In genomic region chr2:237299897-237300296, GRCh38 we compare ENCODE assay signal across 14 cellular contexts.
DNase-seq lines count a peak whose midpoint lies in the region; ATAC-seq, FAIRE-seq and TF ChIP-seq lines count a peak whose summit lies in the region.
"Had no signal": no experiment of that assay in that cellular context is flagged by ENCODE, and none has a peak within 500 bp of the region (broad histone marks: within the 10 kb centered on the region; RNA-seq: fewer than 3 reads in every experiment).

No MANE protein-coding gene starts in this region.

- peak overlapping the region; percentile 36 for H2BK5ac ChIP-seq in mesenchymal stem cell (ENCODE audit: low read depth, low read length, poor library complexity, severe bottlenecking)

- no peak for ATAC-seq in right lobe of liver
- no peak for ATAC-seq in HG03432 (IDR thresholded peaks at IDR 0.05; ENCODE audit: unreplicated experiment)

- H3K4me1 ChIP-seq in mesenchymal stem cell (ENCODE audit: control insufficient read depth, insufficient read depth, low read depth, low read length) (peaks cover 24% of the 10 kb centered on the region), HAP-1 (no peaks in the 10 kb centered on the region), right lobe of liver (no peaks in the 10 kb centered on the region)

- POLR2A ChIA-PET in AG04450 (lab: Yijun Ruan, JAX): interaction anchor here (0.7 to 1.8 kb wide), 8 partner anchors 8 to 143 kb away, joined by 3 to 5 read pairs (median 3); no protein-coding TSS in a partner anchor

- H3K27me3 ChIP-seq in AG04450 (ENCODE audit: control insufficient read depth, insufficient read depth, low read length): no peaks in the 10 kb centered on the region
- no peaks in the 10 kb centered on the region for H3K27me3 ChIP-seq in mesenchymal stem cell (ENCODE audit: control insufficient read depth in 1 of 2, insufficient read depth in 1 of 2, low read length in 2 of 2)
- H3K27me3 ChIP-seq in HAP-1 (ENCODE audit: low read depth): no peaks in the 10 kb centered on the region
- H3K27me3 ChIP-seq in right lobe of liver: no peaks in the 10 kb centered on the region
- H3K27me3 ChIP-seq: right atrium auricular region had no signal

- H2AK5ac ChIP-seq in mesenchymal stem cell (ENCODE audit: low read length, severe bottlenecking): peak overlapping the region; percentile 52

- peak overlapping the region; percentile 55 to 67 for H3K18ac ChIP-seq in mesenchymal stem cell (ENCODE audit: low read depth in 1 of 2, low read length in 2 of 2)

- H3K9me3 ChIP-seq in AG04450 (ENCODE audit: control insufficient read depth, insufficient read depth, low read length) (peaks cover 8% of the 10 kb centered on the region), mesenchymal stem cell (ENCODE audit: control insufficient read depth, low read length) (peaks cover 4% of the 10 kb centered on the region), HAP-1 (no peaks in the 10 kb centered on the region; the same call in 1 of the 2 replicates), right lobe of liver (no peaks in the 10 kb centered on the region)
- H3K9me3 ChIP-seq: right atrium auricular region had no signal

- no peak overlapping the region for H3K4me3 ChIP-seq in AG04450 (ENCODE audit: low read depth, low read length)
- no peak overlapping the region for H3K4me3 ChIP-seq in astrocyte of the cerebellum (ENCODE audit: low read depth, low read length)
- no peak overlapping the region for H3K4me3 ChIP-seq in mesenchymal stem cell (ENCODE audit: insufficient read depth in 1 of 2, low read depth in 1 of 2, low read length in 2 of 2)
- no peak overlapping the region for H3K4me3 ChIP-seq in HAP-1
- no peak overlapping the region for H3K4me3 ChIP-seq in right lobe of liver
- H3K4me3 ChIP-seq: dorsolateral prefrontal cortex, right atrium auricular region had no signal

- intact Hi-C loops in right lobe of liver (cut with DNase I): no loop called here

- no peak overlapping the region for H3K4me2 ChIP-seq in mesenchymal stem cell (ENCODE audit: low read length, poor library complexity, severe bottlenecking)

- H2BK15ac ChIP-seq in mesenchymal stem cell (ENCODE audit: low read depth, poor library complexity, severe bottlenecking): no peak overlapping the region

- no peak for TF ChIP-seq CTCF in AG04450 (IDR thresholded peaks at IDR 0.05; ENCODE audit: low read depth, low read length)
- TF ChIP-seq CTCF in astrocyte of the cerebellum (IDR thresholded peaks at IDR 0.05; ENCODE audit: low read depth, low read length, missing control alignments): no peak
- no peak for TF ChIP-seq CTCF in right lobe of liver (IDR thresholded peaks at IDR 0.05)

- no peak overlapping the region for H3K14ac ChIP-seq in mesenchymal stem cell (ENCODE audit: low read length in 2 of 2)

- WGBS in mesenchymal stem cell: no CpG with 5 or more reads among the region's 3 CpGs
- WGBS in right lobe of liver (ENCODE audit: insufficient coverage, low coverage, low lambda C conversion rate, missing lambda C conversion rate): 53% methylated on average over 2 of the region's 3 CpGs

- no peak overlapping the region for H2BK120ac ChIP-seq in mesenchymal stem cell (ENCODE audit: low read depth, low read length)

- peak overlapping the region; percentile 85 for H4K91ac ChIP-seq in mesenchymal stem cell (ENCODE audit: low read length)

- FAIRE-seq in HTR-8/SVneo (lab: Jason Lieb, UNC): no peak
- FAIRE-seq: GM18507 had no signal

- peak overlapping the region; percentile 16 to 85 for H3K4ac ChIP-seq in mesenchymal stem cell (ENCODE audit: low read depth in 1 of 2, low read length in 2 of 2)

- no peak overlapping the region for H4K8ac ChIP-seq in mesenchymal stem cell (ENCODE audit: low read length)

- H3K27ac ChIP-seq in AG04450 (ENCODE audit: low read depth, low read length) (peak overlapping the region; percentile 77), mesenchymal stem cell (ENCODE audit: low read length, poor library complexity, severe bottlenecking) (peak overlapping the region; percentile 90), right lobe of liver (no peak overlapping the region)
- H3K27ac ChIP-seq: dorsolateral prefrontal cortex had no signal

- TF ChIP-seq POLR2A in right lobe of liver (IDR thresholded peaks at IDR 0.05): no peak

- no peak overlapping the region for H3K23ac ChIP-seq in mesenchymal stem cell (ENCODE audit: low read length in 2 of 2)

- no peaks in the 10 kb centered on the region for H3K36me3 ChIP-seq in mesenchymal stem cell (ENCODE audit: control insufficient read depth in 1 of 2, insufficient read depth in 2 of 2, low read depth in 1 of 2, low read length in 2 of 2)
- no peaks in the 10 kb centered on the region for H3K36me3 ChIP-seq in HAP-1 (replicated peaks)
- H3K36me3 ChIP-seq in right lobe of liver: no peaks in the 10 kb centered on the region
- H3K36me3 ChIP-seq: right atrium auricular region had no signal

- in situ Hi-C loops in astrocyte of the cerebellum (cut with HindIII; ENCODE audit: low sequenced_read_pairs) (loop anchor here (10.0 kb wide), 1 partner anchor 65 kb away; no protein-coding TSS in a partner anchor), HAP-1 (cut with MboI; ENCODE audit: low sequenced_read_pairs) (no loop called here)

- H3K9ac ChIP-seq in mesenchymal stem cell (ENCODE audit: low read length): peak overlapping the region; percentile 58

- H2AFZ ChIP-seq in mesenchymal stem cell (ENCODE audit: low read depth, low read length): no peak overlapping the region

- CTCF ChIA-PET in AG04450 (lab: Charles Lee): interaction anchor here (1.2 to 2.9 kb wide), 4 partner anchors 15 to 272 kb away, joined by 3 to 12 read pairs (median 8); no protein-coding TSS in a partner anchor

- DNase-seq in AG04450 (ENCODE audit: low read depth, low spot score) (peak; percentile 95), HTR-8/SVneo (ENCODE audit: insufficient read length, low spot score) (peak; percentile 59), astrocyte of the cerebellum (ENCODE audit: low read depth) (peak; percentile 96), mesenchymal stem cell (peak; percentile 92), HAP-1 (ENCODE audit: low spot score in 2 of 2) (no peak), right lobe of liver (no peak), SW 1271 (lab: John Stamatoyannopoulos, UW) (no peak)
- DNase-seq: activated T-cell treated with anti-CD3 and anti-CD28 coated beads, Interleukin-2, amount 50 U/mL, for 24 hours; C1 segment of cervical spinal cord; dorsolateral prefrontal cortex; stimulated activated CD8-positive, alpha-beta memory T cell treated with anti-CD3 and anti-CD28 coated beads, Interleukin-4, amount 100 ng/mL, for 48 hours had no signal

- peak overlapping the region; percentile 91 to 98 for H2BK12ac ChIP-seq in mesenchymal stem cell (ENCODE audit: low read length in 2 of 2)

- H3K79me1 ChIP-seq in mesenchymal stem cell (replicated peaks; ENCODE audit: low read length, poor library complexity, severe bottlenecking): no peaks in the 10 kb centered on the region

Comparison
In these comparisons a context has a peak if more than half of its experiments do, and no peak if none do; other contexts are left out.
1. DNase-seq: peak in AG04450 (single experiment), HTR-8/SVneo (single experiment), astrocyte of the cerebellum (single experiment) and mesenchymal stem cell (single experiment); none in HAP-1 (0 of 2), right lobe of liver (0 of 3) and SW 1271 (0 of 2).
2. H3K27ac ChIP-seq: peak in AG04450 (single experiment) and mesenchymal stem cell (single experiment); none in right lobe of liver (0 of 3).